Comparison of ENCODE assay signal across 2 cellular contexts in the genomic region with DNA sequence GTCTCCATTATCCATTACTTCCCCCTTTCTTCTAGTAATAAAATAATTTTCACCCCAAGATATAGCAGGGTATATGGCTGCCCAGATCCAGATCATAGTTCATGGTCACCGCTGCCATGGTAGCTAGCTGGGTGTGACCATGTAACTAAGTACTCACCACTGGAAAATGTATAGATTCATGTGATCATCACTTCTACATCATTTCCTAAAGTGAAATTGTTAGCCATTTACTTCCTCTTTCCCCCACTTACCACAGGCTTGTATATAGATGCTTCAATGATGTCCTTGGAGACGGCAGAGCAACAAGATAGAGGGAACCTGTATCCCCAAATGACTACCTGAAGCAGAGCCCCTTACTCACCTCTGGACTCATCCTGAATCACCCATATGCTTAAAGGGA.
TF ChIP-seq lines count a peak whose summit lies in the region.

No MANE protein-coding gene starts in this region.

TF ChIP-seq in HepG2, 621 proteins besides CTCF, POLR2A, EP300 and RAD21:
- TF ChIP-seq, protein P1, sequence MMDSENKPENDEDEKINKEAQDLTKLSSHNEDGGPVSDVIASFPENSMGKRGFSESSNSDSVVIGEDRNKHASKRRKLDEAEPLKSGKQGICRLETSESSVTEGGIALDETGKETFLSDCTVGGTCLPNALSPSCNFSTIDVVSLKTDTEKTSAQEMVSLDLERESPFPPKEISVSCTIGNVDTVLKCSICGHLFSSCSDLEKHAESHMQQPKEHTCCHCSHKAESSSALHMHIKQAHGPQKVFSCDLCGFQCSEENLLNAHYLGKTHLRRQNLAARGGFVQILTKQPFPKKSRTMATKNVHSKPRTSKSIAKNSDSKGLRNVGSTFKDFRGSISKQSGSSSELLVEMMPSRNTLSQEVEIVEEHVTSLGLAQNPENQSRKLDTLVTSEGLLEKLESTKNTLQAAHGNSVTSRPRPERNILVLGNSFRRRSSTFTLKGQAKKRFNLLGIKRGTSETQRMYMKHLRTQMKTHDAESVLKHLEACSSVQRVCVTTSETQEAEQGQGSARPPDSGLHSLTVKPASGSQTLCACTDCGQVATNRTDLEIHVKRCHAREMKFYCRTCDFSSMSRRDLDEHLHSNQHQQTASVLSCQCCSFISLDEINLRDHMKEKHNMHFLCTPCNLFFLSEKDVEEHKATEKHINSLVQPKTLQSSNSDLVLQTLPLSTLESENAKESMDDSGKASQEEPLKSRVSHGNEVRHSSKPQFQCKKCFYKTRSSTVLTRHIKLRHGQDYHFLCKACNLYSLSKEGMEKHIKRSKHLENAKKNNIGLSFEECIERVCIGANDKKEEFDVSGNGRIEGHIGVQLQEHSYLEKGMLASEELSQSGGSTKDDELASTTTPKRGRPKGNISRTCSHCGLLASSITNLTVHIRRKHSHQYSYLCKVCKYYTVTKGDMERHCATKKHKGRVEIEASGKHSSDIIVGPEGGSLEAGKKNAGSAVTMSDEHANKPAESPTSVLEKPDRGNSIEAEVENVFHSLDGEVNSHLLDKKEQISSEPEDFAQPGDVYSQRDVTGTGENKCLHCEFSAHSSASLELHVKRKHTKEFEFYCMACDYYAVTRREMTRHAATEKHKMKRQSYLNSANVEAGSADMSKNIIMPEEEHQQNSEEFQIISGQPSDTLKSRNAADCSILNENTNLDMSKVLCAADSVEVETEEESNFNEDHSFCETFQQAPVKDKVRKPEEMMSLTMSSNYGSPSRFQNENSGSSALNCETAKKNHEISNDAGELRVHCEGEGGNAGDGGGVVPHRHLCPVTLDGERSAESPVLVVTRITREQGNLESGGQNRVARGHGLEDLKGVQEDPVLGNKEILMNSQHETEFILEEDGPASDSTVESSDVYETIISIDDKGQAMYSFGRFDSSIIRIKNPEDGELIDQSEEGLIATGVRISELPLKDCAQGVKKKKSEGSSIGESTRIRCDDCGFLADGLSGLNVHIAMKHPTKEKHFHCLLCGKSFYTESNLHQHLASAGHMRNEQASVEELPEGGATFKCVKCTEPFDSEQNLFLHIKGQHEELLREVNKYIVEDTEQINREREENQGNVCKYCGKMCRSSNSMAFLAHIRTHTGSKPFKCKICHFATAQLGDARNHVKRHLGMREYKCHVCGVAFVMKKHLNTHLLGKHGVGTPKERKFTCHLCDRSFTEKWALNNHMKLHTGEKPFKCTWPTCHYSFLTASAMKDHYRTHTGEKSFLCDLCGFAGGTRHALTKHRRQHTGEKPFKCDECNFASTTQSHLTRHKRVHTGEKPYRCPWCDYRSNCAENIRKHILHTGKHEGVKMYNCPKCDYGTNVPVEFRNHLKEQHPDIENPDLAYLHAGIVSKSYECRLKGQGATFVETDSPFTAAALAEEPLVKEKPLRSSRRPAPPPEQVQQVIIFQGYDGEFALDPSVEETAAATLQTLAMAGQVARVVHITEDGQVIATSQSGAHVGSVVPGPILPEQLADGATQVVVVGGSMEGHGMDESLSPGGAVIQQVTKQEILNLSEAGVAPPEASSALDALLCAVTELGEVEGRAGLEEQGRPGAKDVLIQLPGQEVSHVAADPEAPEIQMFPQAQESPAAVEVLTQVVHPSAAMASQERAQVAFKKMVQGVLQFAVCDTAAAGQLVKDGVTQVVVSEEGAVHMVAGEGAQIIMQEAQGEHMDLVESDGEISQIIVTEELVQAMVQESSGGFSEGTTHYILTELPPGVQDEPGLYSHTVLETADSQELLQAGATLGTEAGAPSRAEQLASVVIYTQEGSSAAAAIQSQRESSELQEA (CRISPR knock-in tag; IDR thresholded peaks at IDR 0.05; ENCODE audit: not compliant biosample characterization): no peak
- TF ChIP-seq NRL (CRISPR knock-in tag; IDR thresholded peaks at IDR 0.05; ENCODE audit: borderline replicate concordance) (no peak), ZNF253 (CRISPR knock-in tag; IDR thresholded peaks at IDR 0.05; ENCODE audit: borderline replicate concordance) (no peak)

TF ChIP-seq in endothelial cell of umbilical vein, 7 proteins besides CTCF, POLR2A, EP300 and RAD21:
- TF ChIP-seq MYC (IDR thresholded peaks at IDR 0.05; ENCODE audit: low read depth, low read length) (no peak), FOS (IDR thresholded peaks at IDR 0.05; ENCODE audit: borderline replicate concordance, insufficient read depth, low read length) (no peak), GATA2 (IDR thresholded peaks at IDR 0.05; ENCODE audit: insufficient read depth, insufficient read length, low read depth, low read length) (no peak), POLR2AphosphoS5 (IDR thresholded peaks at IDR 0.05; ENCODE audit: insufficient read depth, low read depth, low read length) (no peak), JUN (IDR thresholded peaks at IDR 0.05; ENCODE audit: borderline replicate concordance, insufficient read depth, insufficient read length, low read depth) (no peak), EZH2 (IDR thresholded peaks at IDR 0.05; ENCODE audit: borderline replicate concordance, low read depth, low read length, severe bottlenecking) (no peak)
- TF ChIP-seq, protein P2, sequence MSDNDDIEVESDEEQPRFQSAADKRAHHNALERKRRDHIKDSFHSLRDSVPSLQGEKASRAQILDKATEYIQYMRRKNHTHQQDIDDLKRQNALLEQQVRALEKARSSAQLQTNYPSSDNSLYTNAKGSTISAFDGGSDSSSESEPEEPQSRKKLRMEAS (IDR thresholded peaks at IDR 0.05; ENCODE audit: insufficient read depth, insufficient read length): no peak
